1 cellular context compared by ENCODE assay signal in genomic region chr22:30397656-30398635, GRCh38.
TF ChIP-seq lines count a peak whose summit lies in the region.

No MANE protein-coding gene starts in this region.

TF ChIP-seq in H1, 55 proteins besides CTCF, POLR2A, EP300 and RAD21:
- TF ChIP-seq HDAC6 (IDR thresholded peaks at IDR 0.05; ENCODE audit: low read depth, low read length) (no peak), RNF2 (IDR thresholded peaks at IDR 0.05; ENCODE audit: borderline replicate concordance, low read depth, low read length, missing control alignments, poor library complexity, severe bottlenecking) (no peak), USF2 (IDR thresholded peaks at IDR 0.05; ENCODE audit: low read length) (no peak), BACH1 (IDR thresholded peaks at IDR 0.05; ENCODE audit: low read length) (no peak), CBX8 (IDR thresholded peaks at IDR 0.05; ENCODE audit: borderline replicate concordance, low read depth, low read length) (no peak), JUND (IDR thresholded peaks at IDR 0.05; ENCODE audit: low read length) (no peak), BCL11A (IDR thresholded peaks at IDR 0.05; ENCODE audit: low read depth in 2 of 2, low read length in 2 of 2) (no peak), GTF2F1 (IDR thresholded peaks at IDR 0.05; ENCODE audit: borderline replicate concordance, low read depth, low read length) (no peak), CHD2 (IDR thresholded peaks at IDR 0.05; ENCODE audit: low read length) (no peak), YY1 (IDR thresholded peaks at IDR 0.05; ENCODE audit: low read depth, low read length) (no peak), GABPA (IDR thresholded peaks at IDR 0.05; ENCODE audit: borderline replicate concordance, insufficient read depth, low read length) (no peak), CHD1 (IDR thresholded peaks at IDR 0.05; ENCODE audit: low read depth, low read length) (no peak), MAFK (IDR thresholded peaks at IDR 0.05; ENCODE audit: low read depth, low read length) (no peak), RFX5 (IDR thresholded peaks at IDR 0.05; ENCODE audit: borderline replicate concordance, low read depth, low read length) (no peak), PHF8 (conservative IDR thresholded peaks at IDR 0.05; ENCODE audit: low read depth, low read length) (no peak), MAX (IDR thresholded peaks at IDR 0.05) (no peak)
